ENCODE assay signal across 8 cellular contexts in genomic region chr1:21335088-21335678, GRCh38. TPM values are rescaled to one million over a fixed set of nuclear protein-coding genes. Genes with fewer than 3 reads are reported as not detected.
DNase-seq lines count a peak whose midpoint lies in the region; ATAC-seq and TF ChIP-seq lines count a peak whose summit lies in the region.

No MANE protein-coding gene starts in this region.

- H3K27me3 ChIP-seq in right lobe of liver, result no peaks in the 10 kb centered on the region
- H3K27me3 ChIP-seq in transverse colon, result no peaks in the 10 kb centered on the region

- TF ChIP-seq CTCF in right lobe of liver (IDR thresholded peaks at IDR 0.05) (no peak), transverse colon (IDR thresholded peaks at IDR 0.05) (peak in 1 of 5 experiments; percentile 20)

- intact Hi-C loops in right lobe of liver (cut with DNase I) (loop anchor here in 1 of 2 donors (10.0 kb wide), 1 partner anchor 70 kb away; no protein-coding TSS in a partner anchor), transverse colon (cut with DNase I; ENCODE audit: low total_unique reads) (loop anchor here (2.0 kb wide), 1 partner anchor 66 kb away; no protein-coding TSS in a partner anchor)

- H3K4me1 ChIP-seq in right lobe of liver, result peaks cover 0 to 96% (median 56%) of the 10 kb centered on the region in 4 donors
- peaks cover 81 to 98% (median 95%) of the 10 kb centered on the region in 4 donors for H3K4me1 ChIP-seq in transverse colon

- H3K9me3 ChIP-seq in right lobe of liver (no peaks in the 10 kb centered on the region), transverse colon (no peaks in the 10 kb centered on the region)

- H3K4me3 Mint-ChIP-seq in activated T-cell treated with anti-CD3 and anti-CD28 coated beads, Interleukin-2, amount 50 U/mL, for 72 hours, result peak overlapping the region; percentile 84 to 97

- in situ Hi-C loops in transverse colon (cut with MboI; ENCODE audit: low pct_ligation_motif_present in 1 of 4, low pct_unique_long_range_greater_than_20kb in 1 of 4, low sequenced_read_pairs in 3 of 4), result no loop called here

- DNase-seq in activated T-cell treated with anti-CD3 and anti-CD28 coated beads, Interleukin-2, amount 50 U/mL, for 72 hours, result no peak
- no peak for DNase-seq in activated T-cell treated with anti-CD3 and anti-CD28 coated beads, Interleukin-2, amount 50 U/mL, for 1 hour
- peak in 2 of 3 donors; percentile 46 to 62 for DNase-seq in right lobe of liver
- DNase-seq in transverse colon, result no peak
- DNase-seq in cerebellum (ENCODE audit: low spot score), result no peak
- DNase-seq in NCI-H526 treated with DMSO at 0.1 percent for 48 hours (lab: John Stamatoyannopoulos, UW), result no peak

- H3K36me3 Mint-ChIP-seq in activated T-cell treated with anti-CD3 and anti-CD28 coated beads, Interleukin-2, amount 50 U/mL, for 72 hours (ENCODE audit: insufficient read depth in 2 of 2), result peaks cover 2 to 7% of the 10 kb centered on the region in 2 donors

- WGBS in adipose tissue, 3 donors, result 48 to 52% (median 48%) methylated on average over 19 of the region's 19 CpGs
- 24% methylated on average over 10 of the region's 19 CpGs for WGBS in right lobe of liver (ENCODE audit: insufficient coverage, low coverage, low lambda C conversion rate, missing lambda C conversion rate)
- WGBS in transverse colon (ENCODE audit: low coverage in 1 of 2), 2 donors, result 52 to 73% methylated on average over 6 to 19 of the region's 19 CpGs

- H3K36me3 ChIP-seq in right lobe of liver, result no peaks in the 10 kb centered on the region
- H3K36me3 ChIP-seq in transverse colon, result no peaks in the 10 kb centered on the region

- no peak for TF ChIP-seq EP300 in transverse colon (IDR thresholded peaks at IDR 0.05; ENCODE audit: low read depth)

- H3K4me1 Mint-ChIP-seq in activated T-cell treated with anti-CD3 and anti-CD28 coated beads, Interleukin-2, amount 50 U/mL, for 72 hours (ENCODE audit: low read depth), result peaks cover 98% of the 10 kb centered on the region

- no peaks in the 10 kb centered on the region for H3K9me3 Mint-ChIP-seq in activated T-cell treated with anti-CD3 and anti-CD28 coated beads, Interleukin-2, amount 50 U/mL, for 72 hours

- ATAC-seq in activated T-cell treated with anti-CD3 and anti-CD28 coated beads, Interleukin-2, amount 50 U/mL, for 72 hours (replicated peaks in 1 of 2), result no peak
- ATAC-seq in right lobe of liver, result no peak
- ATAC-seq in HG03457 (IDR thresholded peaks at IDR 0.05; ENCODE audit: unreplicated experiment), result no peak

- H3K27ac Mint-ChIP-seq in activated T-cell treated with anti-CD3 and anti-CD28 coated beads, Interleukin-2, amount 50 U/mL, for 72 hours, result peak overlapping the region; percentile 86

- no peaks in the 10 kb centered on the region for H3K27me3 Mint-ChIP-seq in activated T-cell treated with anti-CD3 and anti-CD28 coated beads, Interleukin-2, amount 50 U/mL, for 72 hours (ENCODE audit: low read depth)

- TF ChIP-seq POLR2A in right lobe of liver (IDR thresholded peaks at IDR 0.05), result no peak
- TF ChIP-seq POLR2A in transverse colon (IDR thresholded peaks at IDR 0.05), result no peak

- H3K4me3 ChIP-seq in right lobe of liver (peak overlapping the region in 1 of 3 donors; percentile 13), transverse colon (peak overlapping the region in 1 of 4 donors; percentile 28)

- H3K27ac ChIP-seq in adipose tissue (ENCODE audit: low read depth, low read length) (peak overlapping the region; percentile 74), right lobe of liver (peak overlapping the region; percentile 85 to 97 (median 88)), transverse colon (peak overlapping the region; percentile 85 to 98 (median 91))

RNA-seq across cellular contexts. Expression of gene ECE1, which starts 44.9 kb away (rescaled TPM):
- total RNA-seq in activated T-cell treated with anti-CD3 and anti-CD28 coated beads, Interleukin-2, amount 50 U/mL, for 72 hours, result 100 to 1,000 TPM; 159 to 193 TPM
- polyA plus RNA-seq in adipose tissue, result 100 to 1,000 TPM in 1 of 3 donors, 10 to 100 TPM in 2; 63.8 to 110 (median 65.3) TPM
- 10 to 100 TPM; 39.7 to 61.3 (median 43.8) TPM for total RNA-seq in right lobe of liver
- total RNA-seq in transverse colon, result 100 to 1,000 TPM in 3 of 4 donors, 10 to 100 TPM in 1; 55.9 to 149 (median 112) TPM
- 12.6 TPM for total RNA-seq in cerebellum

Comparison
In these comparisons a context has a peak if more than half of its experiments do, and no peak if none do; other contexts are left out.
1. DNase-seq: peak in right lobe of liver (2 of 3); none in activated T-cell treated with anti-CD3 and anti-CD28 coated beads, Interleukin-2, amount 50 U/mL, for 72 hours (0 of 2), activated T-cell treated with anti-CD3 and anti-CD28 coated beads, Interleukin-2, amount 50 U/mL, for 1 hour (single experiment), transverse colon (single experiment), cerebellum (single experiment) and NCI-H526 treated with DMSO at 0.1 percent for 48 hours (single experiment).
2. Peak in every context shown above with its lines, with median percentiles within 50 percentile points of each other: H3K27ac ChIP-seq.